1 cellular context compared by ENCODE assay signal in genomic region chr9:114098660-114099522, GRCh38.
TF ChIP-seq lines count a peak whose summit lies in the region.

TSS of gene KIF12 (minus strand) at chr9:114099292. CDS start at chr9:114099276, 16 bp downstream.

TF ChIP-seq in HepG2, 621 proteins besides CTCF, POLR2A, EP300 and RAD21 (continued from another document and continues in another):
- TF ChIP-seq ZNF318 (CRISPR knock-in tag; IDR thresholded peaks at IDR 0.05) = no peak
- TF ChIP-seq THAP8 (CRISPR knock-in tag; IDR thresholded peaks at IDR 0.05; ENCODE audit: borderline replicate concordance) = no peak
- TF ChIP-seq PCBP1 (IDR thresholded peaks at IDR 0.05; ENCODE audit: borderline replicate concordance, low read depth, low read length) = no peak
- TF ChIP-seq NCOA5 (CRISPR knock-in tag; IDR thresholded peaks at IDR 0.05) = no peak
- TF ChIP-seq ZNF652 (CRISPR knock-in tag; IDR thresholded peaks at IDR 0.05; ENCODE audit: borderline replicate concordance, low read depth) = peak; percentile 53; the same call in 1 of the 2 replicates
- TF ChIP-seq MBNL3 (CRISPR knock-in tag; conservative IDR thresholded peaks at IDR 0.05) = no peak
- TF ChIP-seq ZBTB42 (CRISPR knock-in tag; IDR thresholded peaks at IDR 0.05) = no peak
- TF ChIP-seq SSRP1 (CRISPR knock-in tag; IDR thresholded peaks at IDR 0.05) = no peak
- TF ChIP-seq NKX3-1 (CRISPR knock-in tag; IDR thresholded peaks at IDR 0.05) = no peak
- TF ChIP-seq NFE2 (CRISPR knock-in tag; IDR thresholded peaks at IDR 0.05) = no peak
- no peak for TF ChIP-seq GATA4 (IDR thresholded peaks at IDR 0.05; ENCODE audit: borderline replicate concordance, low read depth)
- no peak for TF ChIP-seq CEBPZ (IDR thresholded peaks at IDR 0.05; ENCODE audit: low read length)
- no peak for TF ChIP-seq ZNF572 (CRISPR knock-in tag; IDR thresholded peaks at IDR 0.05)
- TF ChIP-seq ZBTB37 (CRISPR knock-in tag; IDR thresholded peaks at IDR 0.05) = no peak
- TF ChIP-seq ZNF281 (CRISPR knock-in tag; IDR thresholded peaks at IDR 0.05; ENCODE audit: borderline replicate concordance) = peak; percentile 94
- no peak for TF ChIP-seq ZNF629 (CRISPR knock-in tag; conservative IDR thresholded peaks at IDR 0.05)
- TF ChIP-seq ZNF275 (CRISPR knock-in tag; IDR thresholded peaks at IDR 0.05; ENCODE audit: borderline replicate concordance) = no peak
- TF ChIP-seq ZNF772 (CRISPR knock-in tag; IDR thresholded peaks at IDR 0.05) = no peak
- TF ChIP-seq ZBTB10 (CRISPR knock-in tag; IDR thresholded peaks at IDR 0.05; ENCODE audit: borderline replicate concordance) = no peak
- TF ChIP-seq ZNF776 (CRISPR knock-in tag; IDR thresholded peaks at IDR 0.05) = no peak
- no peak for TF ChIP-seq ZNF280B (CRISPR knock-in tag; IDR thresholded peaks at IDR 0.05; ENCODE audit: borderline replicate concordance)
- no peak for TF ChIP-seq GABPA (IDR thresholded peaks at IDR 0.05; ENCODE audit: low read depth, low read length)
- peak; percentile 17; the same call in 1 of the 2 replicates for TF ChIP-seq GABPA (CRISPR knock-in tag; IDR thresholded peaks at IDR 0.05; ENCODE audit: low read depth)
- 0 out of 2 replicates have a peak, but pooled peaks have one; percentile 26 for TF ChIP-seq KMT2A (CRISPR knock-in tag; IDR thresholded peaks at IDR 0.05)
- peak; percentile 25; the same call in 1 of the 2 replicates for TF ChIP-seq KDM5B (CRISPR knock-in tag; IDR thresholded peaks at IDR 0.05; ENCODE audit: borderline replicate concordance)
- TF ChIP-seq HMG20A (CRISPR knock-in tag; IDR thresholded peaks at IDR 0.05; ENCODE audit: borderline replicate concordance) = 0 out of 2 replicates have a peak, but pooled peaks have one; percentile 17
- peak; percentile 52 for TF ChIP-seq MED8 (CRISPR knock-in tag; IDR thresholded peaks at IDR 0.05; ENCODE audit: insufficient replicate concordance)
- 0 out of 2 replicates have a peak, but pooled peaks have one; percentile 32 for TF ChIP-seq ZNF276 (CRISPR knock-in tag; IDR thresholded peaks at IDR 0.05; ENCODE audit: low read depth)
- TF ChIP-seq AGO1 (IDR thresholded peaks at IDR 0.05; ENCODE audit: low read depth, low read length, poor library complexity, severe bottlenecking) = no peak
- peak; percentile 43; the same call in 1 of the 2 replicates for TF ChIP-seq BCL6 (CRISPR knock-in tag; IDR thresholded peaks at IDR 0.05)
- TF ChIP-seq RXRA (CRISPR knock-in tag; IDR thresholded peaks at IDR 0.05) = no peak
